11 cellular contexts compared by ENCODE assay signal in the genomic region with DNA sequence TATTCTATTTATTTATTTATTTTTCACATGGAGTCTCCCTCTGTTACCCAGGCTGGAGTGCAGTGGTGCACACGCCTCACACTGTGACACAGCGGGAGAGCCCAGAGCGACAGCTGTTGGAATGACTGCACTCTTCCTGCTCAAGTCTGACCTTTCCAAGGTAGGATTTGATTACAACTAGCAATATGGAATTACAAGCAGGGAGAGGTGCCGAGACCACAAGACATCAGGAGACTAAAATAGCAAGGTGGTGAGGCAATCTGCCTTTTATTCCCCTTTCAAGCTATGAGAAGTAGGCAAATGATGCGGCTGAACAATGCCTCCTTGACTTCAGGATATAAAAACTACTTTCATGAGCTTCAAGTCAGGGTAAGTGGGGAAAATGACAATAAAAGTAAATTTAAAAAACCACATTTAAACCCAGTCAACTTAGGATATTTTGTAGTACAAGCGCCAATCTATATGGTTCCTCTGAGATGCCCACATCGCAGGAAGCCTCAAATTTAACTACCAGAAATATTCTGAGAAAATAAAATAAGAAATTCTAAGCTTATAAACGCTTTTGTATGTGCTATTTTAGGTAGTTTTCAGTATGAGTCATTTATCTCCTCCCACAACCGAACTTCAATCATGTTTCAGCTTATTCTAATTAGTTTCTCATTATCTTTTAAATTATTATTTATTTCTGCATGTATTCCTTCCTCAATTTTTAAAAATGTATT.
DNase-seq lines count a peak whose midpoint lies in the region; ATAC-seq and TF ChIP-seq lines count a peak whose summit lies in the region.
"Had no signal": no experiment of that assay in that cellular context is flagged by ENCODE, and none has a peak within 500 bp of the region (broad histone marks: within the 10 kb centered on the region; RNA-seq: fewer than 3 reads in every experiment).

No MANE protein-coding gene starts in this region.

- no peak for TF ChIP-seq CTCF in astrocyte of the spinal cord (IDR thresholded peaks at IDR 0.05; ENCODE audit: low read depth, low read length)
- TF ChIP-seq CTCF in WTC11 (IDR thresholded peaks at IDR 0.05) = no peak

- DNase-seq in MV-4-11 (lab: John Stamatoyannopoulos, UW) (peak; percentile 32), astrocyte of the spinal cord (ENCODE audit: low read depth, low spot score) (peak; percentile 90), skeletal muscle cell (ENCODE audit: low read depth) (peak; percentile 82), WTC11 (ENCODE audit: low spot score) (no peak), NCI-H748 treated with DMSO at 0.1 percent for 48 hours (lab: John Stamatoyannopoulos, UW) (no peak), KBM-7 (no peak)
- DNase-seq in stimulated activated CD4-positive, alpha-beta T cell treated with anti-CD3 and anti-CD28 coated beads, Interleukin-4, amount 100 ng/mL, for 24 hours = no peak
- DNase-seq: central memory CD4-positive, alpha-beta T cell; midbrain had no signal

- no peak overlapping the region for H3K4me3 Mint-ChIP-seq in WTC11

- H3K4me3 ChIP-seq in astrocyte of the spinal cord (ENCODE audit: low read depth, low read length) (no peak overlapping the region), skeletal muscle cell (ENCODE audit: low read depth, low read length) (no peak overlapping the region)
- H3K4me3 ChIP-seq: SK-N-MC had no signal

- no peaks in the 10 kb centered on the region for H3K9me3 Mint-ChIP-seq in WTC11

- CTCF ChIA-PET in WTC11 (lab: Charles Lee) = interaction anchor here (0.6 to 1.3 kb wide), 4 partner anchors 8 to 694 kb away, joined by 3 to 4 read pairs (median 4); no protein-coding TSS in a partner anchor

- in situ Hi-C loops in astrocyte of the spinal cord (cut with HindIII; ENCODE audit: low sequenced_read_pairs) = no loop called here
- in situ Hi-C loops in KBM-7 (cut with MboI; ENCODE audit: low pct_unique_long_range_greater_than_20kb, low sequenced_read_pairs) = no loop called here

- POLR2A ChIA-PET in WTC11 (lab: Charles Lee) = no interaction called here

- no peaks in the 10 kb centered on the region for H3K27me3 Mint-ChIP-seq in WTC11 (ENCODE audit: low read depth)

- H3K4me1 Mint-ChIP-seq in WTC11 = peaks cover 3% of the 10 kb centered on the region; the same call in 1 of the 2 replicates

- peak; percentile 68 for ATAC-seq in GM21360 (IDR thresholded peaks at IDR 0.05; ENCODE audit: unreplicated experiment)
- no peak for ATAC-seq in WTC11

- no peak overlapping the region for H3K27ac Mint-ChIP-seq in WTC11

- no peaks in the 10 kb centered on the region for H3K36me3 Mint-ChIP-seq in WTC11

TF ChIP-seq in WTC11, 78 proteins besides CTCF, POLR2A, EP300 and RAD21:
- TF ChIP-seq ZNF121 (CRISPR knock-in tag; IDR thresholded peaks at IDR 0.05) (no peak), JUN (CRISPR knock-in tag; IDR thresholded peaks at IDR 0.05) (no peak), NFYB (CRISPR knock-in tag; conservative IDR thresholded peaks at IDR 0.05; ENCODE audit: low read depth) (no peak), GABPB1 (CRISPR knock-in tag; IDR thresholded peaks at IDR 0.05) (no peak)
- TF ChIP-seq, protein P1, sequence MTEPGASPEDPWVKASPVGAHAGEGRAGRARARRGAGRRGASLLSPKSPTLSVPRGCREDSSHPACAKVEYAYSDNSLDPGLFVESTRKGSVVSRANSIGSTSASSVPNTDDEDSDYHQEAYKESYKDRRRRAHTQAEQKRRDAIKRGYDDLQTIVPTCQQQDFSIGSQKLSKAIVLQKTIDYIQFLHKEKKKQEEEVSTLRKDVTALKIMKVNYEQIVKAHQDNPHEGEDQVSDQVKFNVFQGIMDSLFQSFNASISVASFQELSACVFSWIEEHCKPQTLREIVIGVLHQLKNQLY (CRISPR knock-in tag; IDR thresholded peaks at IDR 0.05) = no peak
- TF ChIP-seq, protein P2, sequence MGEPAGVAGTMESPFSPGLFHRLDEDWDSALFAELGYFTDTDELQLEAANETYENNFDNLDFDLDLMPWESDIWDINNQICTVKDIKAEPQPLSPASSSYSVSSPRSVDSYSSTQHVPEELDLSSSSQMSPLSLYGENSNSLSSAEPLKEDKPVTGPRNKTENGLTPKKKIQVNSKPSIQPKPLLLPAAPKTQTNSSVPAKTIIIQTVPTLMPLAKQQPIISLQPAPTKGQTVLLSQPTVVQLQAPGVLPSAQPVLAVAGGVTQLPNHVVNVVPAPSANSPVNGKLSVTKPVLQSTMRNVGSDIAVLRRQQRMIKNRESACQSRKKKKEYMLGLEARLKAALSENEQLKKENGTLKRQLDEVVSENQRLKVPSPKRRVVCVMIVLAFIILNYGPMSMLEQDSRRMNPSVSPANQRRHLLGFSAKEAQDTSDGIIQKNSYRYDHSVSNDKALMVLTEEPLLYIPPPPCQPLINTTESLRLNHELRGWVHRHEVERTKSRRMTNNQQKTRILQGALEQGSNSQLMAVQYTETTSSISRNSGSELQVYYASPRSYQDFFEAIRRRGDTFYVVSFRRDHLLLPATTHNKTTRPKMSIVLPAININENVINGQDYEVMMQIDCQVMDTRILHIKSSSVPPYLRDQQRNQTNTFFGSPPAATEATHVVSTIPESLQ (CRISPR knock-in tag; IDR thresholded peaks at IDR 0.05) = no peak
- TF ChIP-seq, protein P3, sequence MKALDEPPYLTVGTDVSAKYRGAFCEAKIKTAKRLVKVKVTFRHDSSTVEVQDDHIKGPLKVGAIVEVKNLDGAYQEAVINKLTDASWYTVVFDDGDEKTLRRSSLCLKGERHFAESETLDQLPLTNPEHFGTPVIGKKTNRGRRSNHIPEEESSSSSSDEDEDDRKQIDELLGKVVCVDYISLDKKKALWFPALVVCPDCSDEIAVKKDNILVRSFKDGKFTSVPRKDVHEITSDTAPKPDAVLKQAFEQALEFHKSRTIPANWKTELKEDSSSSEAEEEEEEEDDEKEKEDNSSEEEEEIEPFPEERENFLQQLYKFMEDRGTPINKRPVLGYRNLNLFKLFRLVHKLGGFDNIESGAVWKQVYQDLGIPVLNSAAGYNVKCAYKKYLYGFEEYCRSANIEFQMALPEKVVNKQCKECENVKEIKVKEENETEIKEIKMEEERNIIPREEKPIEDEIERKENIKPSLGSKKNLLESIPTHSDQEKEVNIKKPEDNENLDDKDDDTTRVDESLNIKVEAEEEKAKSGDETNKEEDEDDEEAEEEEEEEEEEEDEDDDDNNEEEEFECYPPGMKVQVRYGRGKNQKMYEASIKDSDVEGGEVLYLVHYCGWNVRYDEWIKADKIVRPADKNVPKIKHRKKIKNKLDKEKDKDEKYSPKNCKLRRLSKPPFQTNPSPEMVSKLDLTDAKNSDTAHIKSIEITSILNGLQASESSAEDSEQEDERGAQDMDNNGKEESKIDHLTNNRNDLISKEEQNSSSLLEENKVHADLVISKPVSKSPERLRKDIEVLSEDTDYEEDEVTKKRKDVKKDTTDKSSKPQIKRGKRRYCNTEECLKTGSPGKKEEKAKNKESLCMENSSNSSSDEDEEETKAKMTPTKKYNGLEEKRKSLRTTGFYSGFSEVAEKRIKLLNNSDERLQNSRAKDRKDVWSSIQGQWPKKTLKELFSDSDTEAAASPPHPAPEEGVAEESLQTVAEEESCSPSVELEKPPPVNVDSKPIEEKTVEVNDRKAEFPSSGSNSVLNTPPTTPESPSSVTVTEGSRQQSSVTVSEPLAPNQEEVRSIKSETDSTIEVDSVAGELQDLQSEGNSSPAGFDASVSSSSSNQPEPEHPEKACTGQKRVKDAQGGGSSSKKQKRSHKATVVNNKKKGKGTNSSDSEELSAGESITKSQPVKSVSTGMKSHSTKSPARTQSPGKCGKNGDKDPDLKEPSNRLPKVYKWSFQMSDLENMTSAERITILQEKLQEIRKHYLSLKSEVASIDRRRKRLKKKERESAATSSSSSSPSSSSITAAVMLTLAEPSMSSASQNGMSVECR (CRISPR knock-in tag; IDR thresholded peaks at IDR 0.05; ENCODE audit: borderline replicate concordance) = no peak
- TF ChIP-seq, protein P4, sequence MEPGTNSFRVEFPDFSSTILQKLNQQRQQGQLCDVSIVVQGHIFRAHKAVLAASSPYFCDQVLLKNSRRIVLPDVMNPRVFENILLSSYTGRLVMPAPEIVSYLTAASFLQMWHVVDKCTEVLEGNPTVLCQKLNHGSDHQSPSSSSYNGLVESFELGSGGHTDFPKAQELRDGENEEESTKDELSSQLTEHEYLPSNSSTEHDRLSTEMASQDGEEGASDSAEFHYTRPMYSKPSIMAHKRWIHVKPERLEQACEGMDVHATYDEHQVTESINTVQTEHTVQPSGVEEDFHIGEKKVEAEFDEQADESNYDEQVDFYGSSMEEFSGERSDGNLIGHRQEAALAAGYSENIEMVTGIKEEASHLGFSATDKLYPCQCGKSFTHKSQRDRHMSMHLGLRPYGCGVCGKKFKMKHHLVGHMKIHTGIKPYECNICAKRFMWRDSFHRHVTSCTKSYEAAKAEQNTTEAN (CRISPR knock-in tag; IDR thresholded peaks at IDR 0.05) = no peak
- TF ChIP-seq, protein P5, sequence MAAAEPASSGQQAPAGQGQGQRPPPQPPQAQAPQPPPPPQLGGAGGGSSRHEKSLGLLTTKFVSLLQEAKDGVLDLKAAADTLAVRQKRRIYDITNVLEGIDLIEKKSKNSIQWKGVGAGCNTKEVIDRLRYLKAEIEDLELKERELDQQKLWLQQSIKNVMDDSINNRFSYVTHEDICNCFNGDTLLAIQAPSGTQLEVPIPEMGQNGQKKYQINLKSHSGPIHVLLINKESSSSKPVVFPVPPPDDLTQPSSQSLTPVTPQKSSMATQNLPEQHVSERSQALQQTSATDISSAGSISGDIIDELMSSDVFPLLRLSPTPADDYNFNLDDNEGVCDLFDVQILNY (CRISPR knock-in tag; IDR thresholded peaks at IDR 0.05) = no peak

Comparison
In these comparisons a context has a peak if more than half of its experiments do, and no peak if none do; other contexts are left out.
1. DNase-seq: peak in MV-4-11 (single experiment), astrocyte of the spinal cord (single experiment) and skeletal muscle cell (single experiment); none in WTC11 (single experiment), NCI-H748 treated with DMSO at 0.1 percent for 48 hours (single experiment), KBM-7 (single experiment) and stimulated activated CD4-positive, alpha-beta T cell treated with anti-CD3 and anti-CD28 coated beads, Interleukin-4, amount 100 ng/mL, for 24 hours (single experiment).